ENCODE assay signal across 13 cellular contexts in the genomic region with DNA sequence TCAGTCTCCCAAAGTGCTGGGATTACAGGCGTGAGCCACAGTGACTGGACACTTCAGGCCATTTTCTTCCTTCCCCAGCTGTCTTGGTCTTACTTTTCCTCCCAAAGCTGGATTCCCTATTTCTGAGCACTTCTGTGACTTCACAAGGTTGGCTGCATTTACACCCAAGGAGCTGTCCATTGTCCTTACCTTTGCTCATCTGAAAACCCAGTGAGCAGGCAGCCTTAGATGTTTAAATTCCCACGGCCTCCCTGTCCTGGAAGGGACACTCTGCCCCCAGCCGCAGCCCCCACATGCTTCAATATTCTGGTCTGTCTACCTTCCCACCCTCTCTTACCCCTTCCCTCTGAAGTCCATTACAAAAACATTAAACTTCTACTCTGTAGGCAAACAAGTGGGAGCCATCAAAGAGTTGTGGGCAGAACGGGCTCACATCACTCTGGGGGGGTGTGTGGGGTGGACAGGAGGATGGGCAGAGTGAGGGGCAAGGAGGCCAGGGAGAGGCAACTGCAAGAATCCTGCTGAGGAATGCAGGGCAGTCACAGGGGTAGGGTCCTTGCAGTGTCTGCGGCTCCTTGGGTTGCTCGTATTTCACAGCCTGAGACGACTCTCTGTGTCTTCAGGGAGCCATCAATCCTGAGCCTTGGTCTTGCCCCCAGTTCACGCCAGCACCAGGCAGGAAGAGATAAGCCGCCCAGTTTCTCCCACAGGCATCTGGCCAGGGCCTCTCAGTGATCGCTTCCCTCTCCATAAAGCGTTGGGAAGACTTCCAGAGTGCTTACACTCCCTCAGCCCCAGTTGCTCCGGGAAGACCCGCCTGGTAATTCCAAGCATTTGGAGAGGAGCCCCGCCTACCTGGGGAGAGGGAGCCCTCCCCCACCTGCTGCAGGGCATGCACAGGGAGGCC.
DNase-seq lines count a peak whose midpoint lies in the region; ATAC-seq, FAIRE-seq and TF ChIP-seq lines count a peak whose summit lies in the region.
"Had no signal": no experiment of that assay in that cellular context is flagged by ENCODE, and none has a peak within 500 bp of the region (broad histone marks: within the 10 kb centered on the region; RNA-seq: fewer than 3 reads in every experiment).

No MANE protein-coding gene starts in this region.

- ATAC-seq in GM19395 (IDR thresholded peaks at IDR 0.05; ENCODE audit: unreplicated experiment) = no peak
- ATAC-seq: stimulated activated memory B cell treated with anti-CD40 and anti-IgM and Interleukin-4, amounts not matched to agents 10 μg/mL and 1 μg/mL and 100 μg/mL, for 72 hours had no signal

- peaks cover 25% of the 10 kb centered on the region for H3K4me1 ChIP-seq in mesodermal cell (ENCODE audit: control insufficient read depth, insufficient read depth, low read length, poor library complexity, severe bottlenecking)
- H3K4me1 ChIP-seq: Peyer's patch had no signal

- H3K4me1 Mint-ChIP-seq in brain = peaks cover 56% of the 10 kb centered on the region

- no peaks in the 10 kb centered on the region for H3K9me3 ChIP-seq in mesodermal cell (ENCODE audit: control insufficient read depth, low read length)
- H3K9me3 ChIP-seq: Peyer's patch had no signal

- no peaks in the 10 kb centered on the region for H3K36me3 ChIP-seq in mesodermal cell (ENCODE audit: control insufficient read depth, insufficient read depth, low read length)

- H3K4me3 ChIP-seq in NB4 (ENCODE audit: low read depth, low read length) (no peak overlapping the region), mesodermal cell (ENCODE audit: extremely low read depth, insufficient read depth, low read length, poor library complexity, severe bottlenecking) (no peak overlapping the region)
- H3K4me3 ChIP-seq: Peyer's patch had no signal

- peaks cover 13% of the 10 kb centered on the region for H3K36me3 Mint-ChIP-seq in brain

- DNase-seq in AG20443 (ENCODE audit: low spot score) (peak; percentile 42), NB4 (ENCODE audit: low read depth) (peak; percentile 38), OCI-M1 (lab: John Stamatoyannopoulos, UW) (no peak), SKM-1 (lab: John Stamatoyannopoulos, UW; ENCODE audit: unreplicated experiment) (no peak), frontal cortex (ENCODE audit: low spot score in 2 of 2) (no peak)
- DNase-seq: activated T-cell treated with anti-CD3 and anti-CD28 coated beads, Interleukin-2, amount 50 U/mL, for 48 hours; Calu3; erythroblast; Peyer's patch had no signal

- FAIRE-seq in frontal cortex (lab: Jason Lieb, UNC) = no peak

- H3K9me3 Mint-ChIP-seq in brain = no peaks in the 10 kb centered on the region
- H3K9me3 Mint-ChIP-seq: stimulated activated memory B cell treated with anti-CD40 and anti-IgM and Interleukin-4, amounts not matched to agents 10 μg/mL and 1 μg/mL and 100 μg/mL, for 72 hours had no signal

- TF ChIP-seq CTCF in NB4 (IDR thresholded peaks at IDR 0.05; ENCODE audit: low read depth, low read length) (no peak), brain (conservative IDR thresholded peaks at IDR 0.05) (no peak)

- no peak overlapping the region for H3K4me3 Mint-ChIP-seq in brain
- H3K4me3 Mint-ChIP-seq: stimulated activated memory B cell treated with anti-CD40 and anti-IgM and Interleukin-4, amounts not matched to agents 10 μg/mL and 1 μg/mL and 100 μg/mL, for 72 hours had no signal

- 14 to 19% methylated on average over 10 to 14 of the region's 14 CpGs for WGBS in mesodermal cell (ENCODE audit: insufficient coverage in 2 of 2), 2 experiments

- peak overlapping the region; percentile 14 to 82 (median 68) for H3K27ac Mint-ChIP-seq in brain
- H3K27ac Mint-ChIP-seq: stimulated activated memory B cell treated with anti-CD40 and anti-IgM and Interleukin-4, amounts not matched to agents 10 μg/mL and 1 μg/mL and 100 μg/mL, for 72 hours had no signal

- H3K27me3 Mint-ChIP-seq in brain = peaks cover 6% of the 10 kb centered on the region
- H3K27me3 Mint-ChIP-seq: stimulated activated memory B cell treated with anti-CD40 and anti-IgM and Interleukin-4, amounts not matched to agents 10 μg/mL and 1 μg/mL and 100 μg/mL, for 72 hours had no signal

- TF ChIP-seq POLR2A in NB4 (IDR thresholded peaks at IDR 0.05; ENCODE audit: extremely low read depth, insufficient read length) = no peak

- H3K27ac ChIP-seq in mesodermal cell (ENCODE audit: low read depth, low read length, severe bottlenecking) = peak overlapping the region; percentile 55
- H3K27ac ChIP-seq: Peyer's patch had no signal

Comparison
In these comparisons a context has a peak if more than half of its experiments do, and no peak if none do; other contexts are left out.
1. DNase-seq: peak in AG20443 (single experiment) and NB4 (single experiment); none in OCI-M1 (single experiment), SKM-1 (single experiment) and frontal cortex (0 of 2).